1 cellular context compared by ENCODE assay signal in genomic region chr6:143450453-143451362, GRCh38.
TF ChIP-seq lines count a peak whose summit lies in the region.

TSS of gene ADAT2 (minus strand) at chr6:143450695. CDS start at chr6:143450658, 37 bp downstream.
TSS of gene PEX3 (plus strand) at chr6:143450805. CDS start at chr6:143451043, 238 bp downstream.

TF ChIP-seq in HEK293, 187 proteins besides CTCF, POLR2A, EP300 and RAD21 (continued from another document):
- TF ChIP-seq ZBTB26 (tag by site-specific recombination; optimal IDR thresholded peaks at IDR 0.05) (peak; percentile 89), ZNF670 (tag by site-specific recombination; IDR thresholded peaks at IDR 0.05; ENCODE audit: low read depth) (no peak), PRDM4 (tag by site-specific recombination; IDR thresholded peaks at IDR 0.05) (peak; percentile 79), ZBTB11 (tag by site-specific recombination; conservative IDR thresholded peaks at IDR 0.05; ENCODE audit: low read depth) (peak; percentile 100), GFI1B (tag by site-specific recombination; IDR thresholded peaks at IDR 0.05) (peak; percentile 46; the same call in 1 of the 2 replicates), ZBTB6 (tag by site-specific recombination; IDR thresholded peaks at IDR 0.05) (peak; percentile 88; the same call in 1 of the 2 replicates), ZNF155 (tag by site-specific recombination; IDR thresholded peaks at IDR 0.05) (no peak), SP2 (tag by site-specific recombination; IDR thresholded peaks at IDR 0.05) (peak; percentile 88), BCL11A (tag by site-specific recombination; IDR thresholded peaks at IDR 0.05; ENCODE audit: low read depth) (peak; percentile 37; the same call in 1 of the 2 replicates), ZBTB21 (tag by site-specific recombination; IDR thresholded peaks at IDR 0.05) (peak; percentile 83), ZNF404 (tag by site-specific recombination; IDR thresholded peaks at IDR 0.05) (no peak), ZNF148 (tag by site-specific recombination; IDR thresholded peaks at IDR 0.05; ENCODE audit: borderline replicate concordance) (peak; percentile 73; the same call in 1 of the 2 replicates), ZNF138 (tag by site-specific recombination; IDR thresholded peaks at IDR 0.05; ENCODE audit: borderline replicate concordance) (no peak), ZSCAN30 (tag by site-specific recombination; IDR thresholded peaks at IDR 0.05) (peak; percentile 99), ZNF174 (tag by site-specific recombination; IDR thresholded peaks at IDR 0.05) (no peak), ZNF433 (tag by site-specific recombination; IDR thresholded peaks at IDR 0.05; ENCODE audit: low read depth) (0 out of 2 replicates have a peak, but pooled peaks have one; percentile 20), ZNF302 (tag by site-specific recombination; IDR thresholded peaks at IDR 0.05; ENCODE audit: low read depth) (0 out of 2 replicates have a peak, but pooled peaks have one; percentile 64), SCRT2 (tag by site-specific recombination; IDR thresholded peaks at IDR 0.05) (peak; percentile 22; the same call in 1 of the 2 replicates), ZSCAN18 (tag by site-specific recombination; IDR thresholded peaks at IDR 0.05) (peak; percentile 85; the same call in 1 of the 2 replicates), ZNF623 (tag by site-specific recombination; IDR thresholded peaks at IDR 0.05) (peak; percentile 53), ZNF549 (tag by site-specific recombination; IDR thresholded peaks at IDR 0.05) (peak; percentile 70; the same call in 1 of the 2 replicates), REPIN1 (tag by site-specific recombination; IDR thresholded peaks at IDR 0.05; ENCODE audit: low read depth) (peak; percentile 94), SP3 (tag by site-specific recombination; IDR thresholded peaks at IDR 0.05) (peak; percentile 94), ZNF610 (tag by site-specific recombination; IDR thresholded peaks at IDR 0.05; ENCODE audit: borderline replicate concordance) (peak; percentile 99), SALL2 (tag by site-specific recombination; IDR thresholded peaks at IDR 0.05; ENCODE audit: borderline replicate concordance) (no peak), ZNF645 (tag by site-specific recombination; IDR thresholded peaks at IDR 0.05) (no peak), ELK4 (IDR thresholded peaks at IDR 0.05; ENCODE audit: borderline replicate concordance, low read depth, low read length) (no peak), TRIM28 (IDR thresholded peaks at IDR 0.05; ENCODE audit: borderline replicate concordance, low read length) (peak; percentile 87; the same call in 1 of the 2 replicates), HIC1 (tag by site-specific recombination; IDR thresholded peaks at IDR 0.05) (peak; percentile 80), ZNF449 (tag by site-specific recombination; IDR thresholded peaks at IDR 0.05) (peak; percentile 73), KLF16 (tag by site-specific recombination; IDR thresholded peaks at IDR 0.05) (peak; percentile 99), ZNF747 (tag by site-specific recombination; IDR thresholded peaks at IDR 0.05) (no peak)
TF ChIP-seq in HEK293: peak in this region for 114.
